8 cellular contexts compared by ENCODE assay signal in the genomic region with DNA sequence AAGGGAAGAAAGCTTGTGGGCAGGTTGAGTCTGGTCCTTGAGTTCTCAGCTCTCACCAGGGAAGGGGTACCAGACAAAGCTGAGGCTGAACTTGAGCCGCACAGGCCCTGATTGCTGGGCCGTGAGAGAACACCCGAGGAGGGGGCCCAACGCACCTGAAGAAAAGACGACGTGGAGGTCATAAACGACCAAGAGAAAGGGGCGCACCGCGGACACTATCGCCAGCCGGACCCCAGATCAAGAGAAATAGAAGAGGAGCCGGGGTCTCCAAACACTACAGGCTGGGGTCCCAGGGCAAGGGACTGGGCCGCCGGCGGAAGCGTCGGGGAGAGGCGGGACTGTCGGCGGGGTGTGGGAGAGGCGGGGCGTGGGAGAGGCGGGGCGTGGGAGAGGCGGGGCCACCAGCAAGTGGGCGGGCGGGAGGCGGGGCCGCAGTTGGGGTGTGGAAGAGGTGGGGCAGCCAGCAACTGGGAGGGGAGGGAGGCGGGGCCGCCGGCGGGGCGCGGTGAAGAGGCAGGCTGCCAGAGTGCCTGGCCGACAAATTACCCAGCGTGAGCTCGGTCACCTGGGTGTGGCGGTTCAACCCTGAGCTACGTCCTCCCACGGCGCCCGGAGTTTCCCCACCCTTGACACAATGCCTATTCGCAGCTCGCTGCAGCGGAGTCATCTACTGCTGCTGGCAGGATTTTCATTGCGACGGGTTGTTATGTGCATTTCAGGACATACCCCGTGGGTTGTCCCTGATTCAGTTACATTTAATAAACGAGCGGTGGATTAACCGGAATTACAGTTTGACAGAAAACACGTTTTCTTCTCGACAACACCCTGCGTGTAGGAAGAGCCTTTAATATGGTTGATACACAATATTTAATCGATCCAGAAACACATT. TPM values are rescaled to one million over a fixed set of nuclear protein-coding genes. Genes with fewer than 3 reads are reported as not detected.
DNase-seq lines count a peak whose midpoint lies in the region; ATAC-seq, FAIRE-seq and TF ChIP-seq lines count a peak whose summit lies in the region.

No MANE protein-coding gene starts in this region.

- H3K9ac ChIP-seq in astrocyte (ENCODE audit: low read length) = peak overlapping the region; percentile 83

- TF ChIP-seq CTCF in astrocyte (IDR thresholded peaks at IDR 0.05; ENCODE audit: insufficient read depth, low read depth, low read length) (no peak), hepatocyte (IDR thresholded peaks at IDR 0.05; ENCODE audit: poor library complexity) (no peak)

- peaks cover 22% of the 10 kb centered on the region for H3K4me1 Mint-ChIP-seq in T-helper 2 cell treated with Interferon-gamma antibody and Interleukin-4, amounts not matched to agents 5 μg/mL and 100 μg/mL, for 36 hours (ENCODE audit: low read depth)
- H3K4me1 Mint-ChIP-seq in astrocyte (ENCODE audit: low read depth, unreplicated experiment) = peaks cover 3% of the 10 kb centered on the region

- ATAC-seq in GM18511 (IDR thresholded peaks at IDR 0.05; ENCODE audit: unreplicated experiment) = peak; percentile 90
- ATAC-seq in HG02981 (IDR thresholded peaks at IDR 0.05; ENCODE audit: unreplicated experiment) = peak; percentile 79
- ATAC-seq in aorta (ENCODE audit: low FRiP score) = peak; percentile 97

- H3K36me3 Mint-ChIP-seq in T-helper 2 cell treated with Interferon-gamma antibody and Interleukin-4, amounts not matched to agents 5 μg/mL and 100 μg/mL, for 36 hours (ENCODE audit: low read depth) = no peaks in the 10 kb centered on the region
- H3K36me3 Mint-ChIP-seq in astrocyte (ENCODE audit: low read depth, unreplicated experiment) = no peaks in the 10 kb centered on the region

- DNase-seq in NCI-H1930 (lab: John Stamatoyannopoulos, UW) (peak; percentile 88 to 89), astrocyte (ENCODE audit: low read depth) (peak; percentile 88), hepatocyte (ENCODE audit: low spot score) (peak; percentile 98), renal cortical epithelial cell (ENCODE audit: low read depth) (peak; percentile 83), aorta (peak; percentile 98 to 99)
- peak; percentile 94 for DNase-seq in T-helper 2 cell treated with Interferon-gamma antibody and Interleukin-4, amounts not matched to agents 5 μg/mL and 100 μg/mL, for 36 hours (ENCODE audit: low spot score)

- peak overlapping the region; percentile 96 for H3K4me3 Mint-ChIP-seq in T-helper 2 cell treated with Interferon-gamma antibody and Interleukin-4, amounts not matched to agents 5 μg/mL and 100 μg/mL, for 36 hours
- peak overlapping the region; percentile 88 for H3K4me3 Mint-ChIP-seq in astrocyte (ENCODE audit: unreplicated experiment)

- no peaks in the 10 kb centered on the region for H3K27me3 Mint-ChIP-seq in T-helper 2 cell treated with Interferon-gamma antibody and Interleukin-4, amounts not matched to agents 5 μg/mL and 100 μg/mL, for 36 hours (ENCODE audit: low read depth)
- H3K27me3 Mint-ChIP-seq in astrocyte (ENCODE audit: low read depth, unreplicated experiment) = no peaks in the 10 kb centered on the region

- no peaks in the 10 kb centered on the region for H3K9me3 ChIP-seq in astrocyte (ENCODE audit: insufficient read depth, low read depth, low read length)
- H3K9me3 ChIP-seq in hepatocyte (ENCODE audit: low read depth) = no peaks in the 10 kb centered on the region
- H3K9me3 ChIP-seq in aorta (ENCODE audit: control insufficient read depth, low read length) = no peaks in the 10 kb centered on the region

- H2AFZ ChIP-seq in astrocyte (ENCODE audit: low read depth, low read length) = peak overlapping the region; percentile 91
- peak overlapping the region; percentile 82 for H2AFZ ChIP-seq in hepatocyte

- H3K4me2 ChIP-seq in astrocyte (ENCODE audit: low read length) = peak overlapping the region; percentile 92
- H3K4me2 ChIP-seq in hepatocyte = peak overlapping the region; percentile 94

- intact Hi-C loops in aorta (cut with DNase I) = loop anchor here (2.0 to 10.0 kb wide), 4 partner anchors 133 to 667 kb away; partner anchors contain the start of gene MAP4K5 (in 1 of the 2)

- WGBS in hepatocyte (ENCODE audit: low lambda C conversion rate, missing lambda C conversion rate) = 3% methylated on average over 32 of the region's 57 CpGs
- WGBS in aorta, 2 donors = 1% methylated on average over 51 to 57 of the region's 57 CpGs

- no peaks in the 10 kb centered on the region for H3K9me2 ChIP-seq in hepatocyte (replicated peaks; ENCODE audit: insufficient read depth)

- H3K36me3 ChIP-seq in astrocyte (ENCODE audit: insufficient read depth, low read length) (no peaks in the 10 kb centered on the region), hepatocyte (replicated peaks; ENCODE audit: insufficient read depth, low read depth) (no peaks in the 10 kb centered on the region), aorta (ENCODE audit: control insufficient read depth in 1 of 2, insufficient read depth in 2 of 2, low read length in 1 of 2) (no peaks in the 10 kb centered on the region)

- H3K4me3 ChIP-seq in astrocyte (ENCODE audit: insufficient read depth, low read depth, low read length) (peak overlapping the region; percentile 66), hepatocyte (peak overlapping the region; percentile 50), aorta (ENCODE audit: low read length in 2 of 2) (peak overlapping the region; percentile 43 to 50)

- H3K9me3 Mint-ChIP-seq in T-helper 2 cell treated with Interferon-gamma antibody and Interleukin-4, amounts not matched to agents 5 μg/mL and 100 μg/mL, for 36 hours = no peaks in the 10 kb centered on the region
- H3K9me3 Mint-ChIP-seq in astrocyte (ENCODE audit: unreplicated experiment) = no peaks in the 10 kb centered on the region

- H3K27ac Mint-ChIP-seq in T-helper 2 cell treated with Interferon-gamma antibody and Interleukin-4, amounts not matched to agents 5 μg/mL and 100 μg/mL, for 36 hours = peak overlapping the region; percentile 96
- H3K27ac Mint-ChIP-seq in astrocyte (ENCODE audit: unreplicated experiment) = peak overlapping the region; percentile 98

- H4K20me1 ChIP-seq in astrocyte (ENCODE audit: insufficient read depth, low read length) = no peaks in the 10 kb centered on the region
- H4K20me1 ChIP-seq in hepatocyte (ENCODE audit: insufficient read depth, poor library complexity, severe bottlenecking) = no peaks in the 10 kb centered on the region

- peaks cover 14% of the 10 kb centered on the region for H3K4me1 ChIP-seq in astrocyte (ENCODE audit: insufficient read depth, low read length)
- peaks cover 5% of the 10 kb centered on the region for H3K4me1 ChIP-seq in hepatocyte (ENCODE audit: insufficient read depth)
- H3K4me1 ChIP-seq in aorta (ENCODE audit: control insufficient read depth in 1 of 2, insufficient read depth in 2 of 2, low read length in 2 of 2) = no peaks in the 10 kb centered on the region

- H3K27ac ChIP-seq in astrocyte (ENCODE audit: low read depth, low read length) = peak overlapping the region; percentile 76
- H3K27ac ChIP-seq in hepatocyte = peak overlapping the region; percentile 97
- peak overlapping the region; percentile 53 to 85 for H3K27ac ChIP-seq in aorta (ENCODE audit: low read depth in 1 of 2, low read length in 2 of 2)

- H3K27me3 ChIP-seq in astrocyte (ENCODE audit: insufficient read depth, low read length) (no peaks in the 10 kb centered on the region), hepatocyte (no peaks in the 10 kb centered on the region), aorta (ENCODE audit: control insufficient read depth in 1 of 2, insufficient read depth in 2 of 2, low read length in 1 of 2) (no peaks in the 10 kb centered on the region)

- H3K79me2 ChIP-seq in astrocyte (ENCODE audit: insufficient read depth, low read length) = no peaks in the 10 kb centered on the region
- peaks cover 11% of the 10 kb centered on the region for H3K79me2 ChIP-seq in hepatocyte

- no peak for FAIRE-seq in astrocyte (lab: Jason Lieb, UNC)

RNA-seq across cellular contexts. Expression of gene NEMF, which starts 15.5 kb away (rescaled TPM):
- 61.5 and 63.0 TPM in 2 replicates for total RNA-seq in astrocyte
- total RNA-seq in hepatocyte = 34.0 and 62.9 TPM in 2 replicates
- polyA plus RNA-seq in hepatocyte = 49.5 and 69.9 TPM in 2 replicates
- 27.8 and 117 TPM in 2 replicates for total RNA-seq in renal cortical epithelial cell
- total RNA-seq in aorta = 10 to 100 TPM; 70.7 to 75.8 TPM
- polyA plus RNA-seq in aorta = 10 to 100 TPM; 27.2 to 34.6 TPM

RNA-seq across cellular contexts. Expression of gene ARF6, which starts 24.8 kb away (rescaled TPM):
- total RNA-seq in astrocyte = 53.1 and 53.4 TPM in 2 replicates
- 64.8 and 67.6 TPM in 2 replicates for total RNA-seq in hepatocyte
- polyA plus RNA-seq in hepatocyte = 52.1 and 53.9 TPM in 2 replicates
- total RNA-seq in renal cortical epithelial cell = 103 and 113 TPM in 2 replicates
- total RNA-seq in aorta = 10 to 100 TPM; 56.3 to 64.0 TPM
- polyA plus RNA-seq in aorta = 10 to 100 TPM; 26.8 to 45.5 TPM

Comparison
In these comparisons a context has a peak if more than half of its experiments do, and no peak if none do; other contexts are left out.
1. Peak in every context shown above with its lines: DNase-seq, ATAC-seq, H3K4me3 ChIP-seq and H3K27ac ChIP-seq.